ENCODE assay signal across 9 cellular contexts in genomic region chr16:89599451-89599858, GRCh38. TPM values are rescaled to one million over a fixed set of nuclear protein-coding genes. Genes with fewer than 3 reads are reported as not detected.
DNase-seq lines count a peak whose midpoint lies in the region; ATAC-seq and TF ChIP-seq lines count a peak whose summit lies in the region.
"Had no signal": no experiment of that assay in that cellular context is flagged by ENCODE, and none has a peak within 500 bp of the region (broad histone marks: within the 10 kb centered on the region; RNA-seq: fewer than 3 reads in every experiment).

No MANE protein-coding gene starts in this region.

- TF ChIP-seq POLR2A in NB4 (IDR thresholded peaks at IDR 0.05; ENCODE audit: extremely low read depth, insufficient read length) (no peak), body of pancreas (IDR thresholded peaks at IDR 0.05) (no peak)

- peaks cover 2% of the 10 kb centered on the region for H3K4me1 Mint-ChIP-seq in progenitor cell of endocrine pancreas (ENCODE audit: low read depth)

- H3K36me3 ChIP-seq in body of pancreas (replicated peaks in 1 of 2; ENCODE audit: insufficient read depth in 1 of 2, low read depth in 2 of 2) = no peaks in the 10 kb centered on the region

- intact Hi-C loops in body of pancreas (cut with DNase I) = no loop called here

- no peak overlapping the region for H3K27ac Mint-ChIP-seq in progenitor cell of endocrine pancreas

- no peaks in the 10 kb centered on the region for H3K27me3 ChIP-seq in body of pancreas

- H3K27ac ChIP-seq in body of pancreas = no peak overlapping the region

- H3K9me3 Mint-ChIP-seq in progenitor cell of endocrine pancreas (ENCODE audit: low read depth) = no peaks in the 10 kb centered on the region

- peaks cover 4% of the 10 kb centered on the region for H3K27me3 Mint-ChIP-seq in progenitor cell of endocrine pancreas

- no peak overlapping the region for H3K4me3 ChIP-seq in NB4 (ENCODE audit: low read depth, low read length)
- H3K4me3 ChIP-seq in body of pancreas = no peak overlapping the region

- H3K4me1 ChIP-seq in body of pancreas = no peaks in the 10 kb centered on the region

- H3K4me3 Mint-ChIP-seq in progenitor cell of endocrine pancreas (ENCODE audit: low read depth) = no peak overlapping the region

- 32% methylated on average over 8 of the region's 8 CpGs; no CpG with 5 or more reads in 1 of the 2 donors for WGBS in body of pancreas, 2 donors

- H3K9me3 ChIP-seq in body of pancreas = no peaks in the 10 kb centered on the region

- H3K36me3 Mint-ChIP-seq in progenitor cell of endocrine pancreas (ENCODE audit: insufficient read depth) = no peaks in the 10 kb centered on the region

- peak; percentile 64 for TF ChIP-seq CTCF in NB4 (IDR thresholded peaks at IDR 0.05; ENCODE audit: low read depth, low read length)
- peak in 5 of 7 experiments; percentile 13 to 48 (median 29) for TF ChIP-seq CTCF in body of pancreas (IDR thresholded peaks at IDR 0.05)
- peak; percentile 48 for TF ChIP-seq CTCF in progenitor cell of endocrine pancreas (IDR thresholded peaks at IDR 0.05; ENCODE audit: unreplicated experiment)

- ATAC-seq in body of pancreas = peak; percentile 45
- no peak for ATAC-seq in GM18907 (IDR thresholded peaks at IDR 0.05; ENCODE audit: unreplicated experiment)
- no peak for ATAC-seq in GM18517 (IDR thresholded peaks at IDR 0.05; ENCODE audit: unreplicated experiment)

- DNase-seq in activated CD4-positive, CD25-positive, alpha-beta regulatory T cell treated with anti-CD3 and anti-CD28 coated beads, Interleukin-2, amount 50 U/mL, for 72 hours = peak; percentile 52
- no peak for DNase-seq in activated CD4-positive, CD25-positive, alpha-beta regulatory T cell (lab: John Stamatoyannopoulos, UW)
- peak; percentile 60 for DNase-seq in NB4 (ENCODE audit: low read depth)
- peak; percentile 35 to 72 (median 58) for DNase-seq in body of pancreas
- no peak for DNase-seq in progenitor cell of endocrine pancreas (ENCODE audit: low spot score, unreplicated experiment)
- DNase-seq in 8988T = no peak

RNA-seq across cellular contexts. Expression of gene DPEP1, which starts 14.0 kb away (rescaled TPM):
- total RNA-seq in body of pancreas (100 to 1,000 TPM; 116 to 147 TPM), progenitor cell of endocrine pancreas (29.6 and 36.3 TPM in 2 replicates)
- total RNA-seq: myocyte had no signal

RNA-seq across cellular contexts. Expression of gene CPNE7, which starts 23.9 kb away (rescaled TPM):
- total RNA-seq in body of pancreas (1 to 10 TPM in 1 of 2 donors, not detected in 1; 2.1 TPM), progenitor cell of endocrine pancreas (0.41 and 0.84 TPM in 2 replicates)

RNA-seq across cellular contexts. Expression of gene RPL13, which starts 39.0 kb away (rescaled TPM):
- total RNA-seq in body of pancreas (1,000 to 10,000 TPM; 3,820 to 5,570 TPM), progenitor cell of endocrine pancreas (1,643 and 1,699 TPM in 2 replicates)

RNA-seq across cellular contexts. Expression of gene CHMP1A, which starts 58.1 kb away (rescaled TPM):
- total RNA-seq in body of pancreas (10 to 100 TPM; 37.6 to 65.9 TPM), progenitor cell of endocrine pancreas (96.5 and 105 TPM in 2 replicates)

RNA-seq across cellular contexts. Expression of gene SPATA33, which starts 58.2 kb away (rescaled TPM):
- total RNA-seq in body of pancreas (1 to 10 TPM; 3.6 to 7.9 TPM), progenitor cell of endocrine pancreas (33.4 and 38.4 TPM in 2 replicates)

Comparison
In these comparisons a context has a peak if more than half of its experiments do, and no peak if none do; other contexts are left out.
1. DNase-seq: peak in activated CD4-positive, CD25-positive, alpha-beta regulatory T cell treated with anti-CD3 and anti-CD28 coated beads, Interleukin-2, amount 50 U/mL, for 72 hours (single experiment), NB4 (single experiment) and body of pancreas (4 of 4); none in activated CD4-positive, CD25-positive, alpha-beta regulatory T cell (0 of 4), progenitor cell of endocrine pancreas (single experiment) and 8988T (single experiment).
2. Peak in every context shown above with its lines, with median percentiles within 50 percentile points of each other: CTCF ChIP-seq.